In genomic region chr3:196829651-196830050, GRCh38 we compare ENCODE assay signal across 2 cellular contexts.
TF ChIP-seq lines count a peak whose summit lies in the region.

No MANE protein-coding gene starts in this region.

TF ChIP-seq in K562, 482 proteins besides CTCF, POLR2A, EP300 and RAD21:
- TF ChIP-seq HNRNPK (IDR thresholded peaks at IDR 0.05; ENCODE audit: low read depth, low read length, poor library complexity, severe bottlenecking): peak; percentile 59
TF ChIP-seq in K562: peak in this region for 1; not testable (repeated sequence) for 481.

TF ChIP-seq in HepG2, 621 proteins besides CTCF, POLR2A, EP300 and RAD21:
- peak; percentile 60 for TF ChIP-seq HNRNPK (IDR thresholded peaks at IDR 0.05; ENCODE audit: low read depth, low read length, poor library complexity, severe bottlenecking)
